11 cellular contexts compared by ENCODE assay signal in genomic region chr1:177983087-177983823, GRCh38. TPM values are rescaled to one million over a fixed set of nuclear protein-coding genes. Genes with fewer than 3 reads are reported as not detected.
DNase-seq lines count a peak whose midpoint lies in the region; ATAC-seq and TF ChIP-seq lines count a peak whose summit lies in the region.
"Had no signal": no experiment of that assay in that cellular context is flagged by ENCODE, and none has a peak within 500 bp of the region (broad histone marks: within the 10 kb centered on the region; RNA-seq: fewer than 3 reads in every experiment).

No MANE protein-coding gene starts in this region.

- H3K9ac ChIP-seq in subcutaneous abdominal adipose tissue (ENCODE audit: low read length in 5 of 5): peak overlapping the region in 1 of 5 donors; percentile 7

- CTCF ChIA-PET in RWPE1 (lab: Yijun Ruan, JAX): interaction anchor here (0.7 kb wide), 1 partner anchor 38 kb away, joined by 5 read pairs; no protein-coding TSS in a partner anchor

- DNase-seq in MG63 (peak; percentile 25), ascending aorta (ENCODE audit: low spot score in 2 of 2) (no peak), left ventricle myocardium superior (no peak), RWPE1 (ENCODE audit: low spot score) (no peak), OCI-M1 (lab: John Stamatoyannopoulos, UW) (no peak), NCI-H1930 (lab: John Stamatoyannopoulos, UW) (no peak)
- DNase-seq in activated CD8-positive, alpha-beta memory T cell treated with anti-CD3 and anti-CD28 coated beads, Interleukin-2, amount 50 U/mL, for 48 hours: no peak
- DNase-seq: CD8-positive, alpha-beta memory T cell; MV-4-11; naive B cell had no signal

- H3K9me3 ChIP-seq in MG63 (no peaks in the 10 kb centered on the region), ascending aorta (no peaks in the 10 kb centered on the region), subcutaneous abdominal adipose tissue (ENCODE audit: control insufficient read depth in 5 of 5, low read length in 5 of 5) (no peaks in the 10 kb centered on the region)

- TF ChIP-seq CTCF in ascending aorta (IDR thresholded peaks at IDR 0.05) (no peak), RWPE1 (conservative IDR thresholded peaks at IDR 0.05; ENCODE audit: low read depth) (no peak)

- H3K4me1 ChIP-seq in ascending aorta (peaks cover 0 to 14% of the 10 kb centered on the region in 2 donors), subcutaneous abdominal adipose tissue (ENCODE audit: control insufficient read depth in 5 of 5, insufficient read depth in 5 of 5, low read length in 5 of 5) (peaks cover 6 to 19% (median 14%) of the 10 kb centered on the region in 5 donors)

- ATAC-seq in left ventricle myocardium superior: peak; percentile 43

- no peaks in the 10 kb centered on the region for H3K27me3 ChIP-seq in MG63
- H3K27me3 ChIP-seq in ascending aorta: no peaks in the 10 kb centered on the region
- no peaks in the 10 kb centered on the region for H3K27me3 ChIP-seq in subcutaneous abdominal adipose tissue (ENCODE audit: control insufficient read depth in 5 of 5, insufficient read depth in 4 of 5, low read length in 5 of 5)

- H3K36me3 ChIP-seq in MG63 (no peaks in the 10 kb centered on the region), ascending aorta (no peaks in the 10 kb centered on the region), subcutaneous abdominal adipose tissue (ENCODE audit: control insufficient read depth in 5 of 5, insufficient read depth in 5 of 5, low read length in 5 of 5) (no peaks in the 10 kb centered on the region)

- H3K4me3 ChIP-seq in MG63: 0 out of 2 replicates have a peak overlapping the region, but pooled peaks have one; percentile 5
- H3K4me3 ChIP-seq in ascending aorta: peak overlapping the region in 1 of 2 donors; percentile 60
- H3K4me3 ChIP-seq in subcutaneous abdominal adipose tissue (ENCODE audit: low read depth in 1 of 5, low read length in 5 of 5): peak overlapping the region; percentile 28 to 57 (median 33)

- H3K27ac ChIP-seq in ascending aorta (peak overlapping the region; percentile 66 to 72), subcutaneous abdominal adipose tissue (ENCODE audit: low read depth, low read length) (peak overlapping the region; percentile 73), RWPE1 (no peak overlapping the region)

- intact Hi-C loops in ascending aorta (cut with DNase I): no loop called here
- intact Hi-C loops in left ventricle myocardium superior (cut with micrococcal nuclease): no loop called here

- POLR2A ChIA-PET in RWPE1 (lab: Yijun Ruan, JAX; ENCODE audit: low non-redundant PET): no interaction called here

RNA-seq across cellular contexts. Expression of gene SEC16B, which starts 13.4 kb away (rescaled TPM):
- 0.72 and 3.5 TPM in 2 replicates for total RNA-seq in MG63 (2014; rRNA removed; shearing (Covaris generic); ENCODE audit: low replicate concordance)
- total RNA-seq in ascending aorta (8.6 TPM), left ventricle myocardium superior (1.8 TPM)
- total RNA-seq: CD8-positive, alpha-beta memory T cell had no signal
